Comparison of ENCODE assay signal across 8 cellular contexts in the genomic region with DNA sequence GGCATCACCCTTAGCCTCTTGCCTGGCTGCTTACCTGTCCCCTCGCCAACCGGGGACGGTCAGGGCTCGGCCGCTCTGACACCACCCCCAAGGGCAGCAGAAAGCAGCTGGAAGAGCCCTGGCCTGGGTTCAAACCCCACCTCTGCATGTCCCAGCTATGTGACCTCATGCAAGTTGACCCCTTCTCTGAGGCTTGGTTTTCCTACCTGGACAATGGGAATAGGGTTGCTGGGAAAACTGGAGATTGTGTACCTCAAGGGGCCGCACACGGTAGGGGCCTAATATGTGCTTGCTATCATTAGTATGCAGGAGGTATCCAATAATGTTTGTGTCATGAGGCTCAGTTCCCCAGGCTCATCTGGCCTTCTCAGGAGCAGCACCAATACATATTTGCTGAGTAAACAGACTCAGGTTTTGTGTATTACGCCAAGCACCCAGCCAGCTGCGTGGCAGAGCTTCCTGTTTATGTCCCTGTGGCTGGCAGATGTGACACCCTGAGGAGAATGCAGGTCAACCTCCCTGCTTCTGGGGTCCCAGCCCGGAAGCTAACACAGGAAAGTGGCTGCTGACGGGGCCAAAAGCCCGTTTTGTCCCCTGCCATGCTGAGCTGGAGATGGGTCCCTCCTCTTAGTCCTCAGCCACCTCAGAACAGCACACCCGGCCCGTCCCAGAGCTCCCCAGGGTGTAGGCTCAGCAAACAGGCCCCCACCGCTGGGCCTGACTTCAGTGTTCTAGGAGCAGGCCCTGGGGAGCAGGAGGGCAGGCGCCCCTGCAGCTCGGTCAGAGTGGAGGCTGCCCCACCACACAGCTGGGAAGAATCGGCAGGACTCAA. TPM values are rescaled to one million over a fixed set of nuclear protein-coding genes. Genes with fewer than 3 reads are reported as not detected.
DNase-seq lines count a peak whose midpoint lies in the region; TF ChIP-seq lines count a peak whose summit lies in the region.

No MANE protein-coding gene starts in this region.

- no peak for TF ChIP-seq EP300 in esophagus muscularis mucosa (IDR thresholded peaks at IDR 0.05)

- no peak for TF ChIP-seq CTCF in NB4 (IDR thresholded peaks at IDR 0.05; ENCODE audit: low read depth, low read length)
- TF ChIP-seq CTCF in esophagus muscularis mucosa (IDR thresholded peaks at IDR 0.05) = no peak

- intact Hi-C loops in esophagus muscularis mucosa (cut with DNase I) = no loop called here

- whole genome bisulfite sequencing in esophagus muscularis mucosa = 95% methylated on average over 7 of the region's 18 CpGs

- H3K4me1 ChIP-seq in esophagus muscularis mucosa = peaks cover 23 to 33% (median 28%) of the 10 kb centered on the region in 4 donors

- in situ Hi-C loops in G401 (cut with HindIII; ENCODE audit: low sequenced_read_pairs) = no loop called here

- DNase-seq in NK-92 treated with Interleukin-12 subunit alpha and Interleukin-12 subunit beta, amount 100 ng/mL, for 24 hours (lab: John Stamatoyannopoulos, UW) = peak; percentile 28
- DNase-seq in NK-92 (lab: John Stamatoyannopoulos, UW; ENCODE audit: unreplicated experiment) = no peak
- peak; percentile 93 for DNase-seq in NB4 (ENCODE audit: low read depth)
- DNase-seq in activated CD4-positive, alpha-beta T cell treated with anti-CD3 and anti-CD28 coated beads, Interleukin-2, amount 50 U/mL, for 1 hour = peak; percentile 63
- no peak for DNase-seq in esophagus muscularis mucosa (ENCODE audit: extremely low spot score)
- peak; percentile 21 for DNase-seq in stimulated activated CD8-positive, alpha-beta memory T cell treated with anti-CD3 and anti-CD28 coated beads, Interleukin-15, amount 100 ng/mL, for 1 hour (ENCODE audit: low read depth)
- no peak for DNase-seq in HPDE6-E6E7 (ENCODE audit: extremely low spot score)
- no peak for DNase-seq in G401 (ENCODE audit: low spot score)

- no peaks in the 10 kb centered on the region for H3K27me3 ChIP-seq in esophagus muscularis mucosa

- no peaks in the 10 kb centered on the region for H3K9me3 ChIP-seq in esophagus muscularis mucosa

- H3K36me3 ChIP-seq in esophagus muscularis mucosa = peaks cover 8 to 90% (median 67%) of the 10 kb centered on the region in 4 donors

- TF ChIP-seq POLR2A in NB4 (IDR thresholded peaks at IDR 0.05; ENCODE audit: extremely low read depth, insufficient read length) (no peak), esophagus muscularis mucosa (IDR thresholded peaks at IDR 0.05; ENCODE audit: low read depth) (no peak)

- peak overlapping the region; percentile 56 to 60 (median 58) for H3K27ac ChIP-seq in esophagus muscularis mucosa (replicated peaks in 1 of 4)

- peak overlapping the region; percentile 69 for H3K4me3 ChIP-seq in NB4 (ENCODE audit: low read depth, low read length)
- no peak overlapping the region for H3K4me3 ChIP-seq in esophagus muscularis mucosa

RNA-seq across cellular contexts. Expression of gene PLXND1, which starts 29.7 kb away (rescaled TPM):
- total RNA-seq in esophagus muscularis mucosa = 10 to 100 TPM; 50.5 to 89.9 (median 76.6) TPM
- total RNA-seq in G401 (2014; rRNA removed; shearing (Covaris generic)) = 21.2 and 54.7 TPM in 2 replicates

RNA-seq across cellular contexts. Expression of gene H1-8, which starts 33.8 kb away (rescaled TPM):
- total RNA-seq in esophagus muscularis mucosa = not detected
- not detected in 2 replicates for total RNA-seq in G401 (2014; rRNA removed; shearing (Covaris generic))

RNA-seq across cellular contexts. Expression of gene RHO, which starts 48.3 kb away (rescaled TPM):
- not detected for total RNA-seq in esophagus muscularis mucosa
- total RNA-seq in G401 (2014; rRNA removed; shearing (Covaris generic)) = not detected in 2 replicates

Comparison
In these comparisons a context has a peak if more than half of its experiments do, and no peak if none do; other contexts are left out.
1. DNase-seq: peak in NK-92 treated with Interleukin-12 subunit alpha and Interleukin-12 subunit beta, amount 100 ng/mL, for 24 hours (single experiment), NB4 (single experiment), activated CD4-positive, alpha-beta T cell treated with anti-CD3 and anti-CD28 coated beads, Interleukin-2, amount 50 U/mL, for 1 hour (single experiment) and stimulated activated CD8-positive, alpha-beta memory T cell treated with anti-CD3 and anti-CD28 coated beads, Interleukin-15, amount 100 ng/mL, for 1 hour (single experiment); none in NK-92 (single experiment), esophagus muscularis mucosa (single experiment), HPDE6-E6E7 (single experiment) and G401 (single experiment).